8 cellular contexts compared by ENCODE assay signal in genomic region chr10:123154092-123154942, GRCh38. TPM values are rescaled to one million over a fixed set of nuclear protein-coding genes. Genes with fewer than 3 reads are reported as not detected.
DNase-seq lines count a peak whose midpoint lies in the region; TF ChIP-seq lines count a peak whose summit lies in the region.

Gene BUB3 (plus strand): TSS chr10:123154402. CDS start chr10:123154918, 516 bp downstream.

- H3K9me3 ChIP-seq in neuron (ENCODE audit: low read length) (no peaks in the 10 kb centered on the region), subcutaneous abdominal adipose tissue (ENCODE audit: control insufficient read depth in 5 of 5, low read length in 5 of 5) (no peaks in the 10 kb centered on the region)

- H3K36me3 ChIP-seq in neuron (ENCODE audit: insufficient read depth, low read length) (peaks cover 39% of the 10 kb centered on the region), subcutaneous abdominal adipose tissue (ENCODE audit: control insufficient read depth in 5 of 5, insufficient read depth in 5 of 5, low read length in 5 of 5) (peaks cover 16 to 24% (median 20%) of the 10 kb centered on the region in 5 donors)

- DNase-seq in GF-D8 (lab: John Stamatoyannopoulos, UW) (peak; percentile 98), HEK293T (ENCODE audit: extremely low spot score) (peak; percentile 97), MV-4-11 (lab: John Stamatoyannopoulos, UW) (peak; percentile 100), SK-MEL-5 (ENCODE audit: low read depth, low spot score) (peak; percentile 99), foreskin melanocyte (peak; percentile 100)
- peak; percentile 95 for DNase-seq in activated naive CD4-positive, alpha-beta T cell treated with Interleukin-2 at 50 U/mL for 16 hours

- H3K27ac ChIP-seq in subcutaneous abdominal adipose tissue (ENCODE audit: low read depth, low read length) = peak within 1 kb of the TSS; percentile 76

- H3K4me3 ChIP-seq in neuron (ENCODE audit: low read length) (peak within 1 kb of the TSS; percentile 95), subcutaneous abdominal adipose tissue (ENCODE audit: low read depth in 1 of 5, low read length in 5 of 5) (peak within 1 kb of the TSS; percentile 77 to 95 (median 91))

- POLR2A ChIA-PET in HEK293T (lab: Yijun Ruan, JAX) = interaction anchor here (0.5 to 1.2 kb wide), 29 partner anchors 9 to 325 kb away, joined by 3 to 22 read pairs (median 3); no protein-coding TSS in a partner anchor

- H3K27me3 ChIP-seq in neuron (ENCODE audit: insufficient read depth, low read length) = peaks cover 41% of the 10 kb centered on the region
- peaks cover 28 to 35% (median 31%) of the 10 kb centered on the region in 5 donors for H3K27me3 ChIP-seq in subcutaneous abdominal adipose tissue (ENCODE audit: control insufficient read depth in 5 of 5, insufficient read depth in 4 of 5, low read length in 5 of 5)

- H3K9ac ChIP-seq in subcutaneous abdominal adipose tissue (ENCODE audit: low read length in 5 of 5) = peak within 1 kb of the TSS; percentile 22 to 97 (median 87)

- in situ Hi-C loops in SK-MEL-5 (cut with HindIII; ENCODE audit: low pct_unique_long_range_greater_than_20kb, low sequenced_read_pairs) = no loop called here

- peaks cover 51% of the 10 kb centered on the region for H3K4me1 ChIP-seq in neuron (ENCODE audit: insufficient read depth, low read length)
- peaks cover 5 to 37% (median 35%) of the 10 kb centered on the region in 5 donors for H3K4me1 ChIP-seq in subcutaneous abdominal adipose tissue (ENCODE audit: control insufficient read depth in 5 of 5, insufficient read depth in 5 of 5, low read length in 5 of 5)

- CTCF ChIA-PET in HEK293T (lab: Yijun Ruan, JAX) = interaction anchor here (0.6 kb wide), 1 partner anchor 441 kb away, joined by 3 read pairs; no protein-coding TSS in a partner anchor

- H2AFZ ChIP-seq in neuron (ENCODE audit: low read depth, low read length) = peak within 1 kb of the TSS; percentile 57

TF ChIP-seq in HEK293T, 16 proteins besides CTCF, POLR2A, EP300 and RAD21:
- TF ChIP-seq TARDBP (IDR thresholded peaks at IDR 0.05) (no peak), ZNF384 (IDR thresholded peaks at IDR 0.05) (no peak), ARNT (IDR thresholded peaks at IDR 0.05) (no peak), CTBP1 (IDR thresholded peaks at IDR 0.05; ENCODE audit: borderline replicate concordance) (no peak), LEF1 (IDR thresholded peaks at IDR 0.05; ENCODE audit: borderline replicate concordance) (no peak), SP1 (IDR thresholded peaks at IDR 0.05) (no peak), FOXK2 (IDR thresholded peaks at IDR 0.05) (no peak), PKNOX1 (IDR thresholded peaks at IDR 0.05) (peak; percentile 99), FOXA1 (IDR thresholded peaks at IDR 0.05) (no peak), NFRKB (IDR thresholded peaks at IDR 0.05) (no peak), HDGF (IDR thresholded peaks at IDR 0.05; ENCODE audit: borderline replicate concordance) (no peak), SUZ12 (IDR thresholded peaks at IDR 0.05) (peak; percentile 97), FOXM1 (IDR thresholded peaks at IDR 0.05; ENCODE audit: borderline replicate concordance) (peak; percentile 73), BHLHE40 (IDR thresholded peaks at IDR 0.05; ENCODE audit: borderline replicate concordance) (no peak), L3MBTL2 (conservative IDR thresholded peaks at IDR 0.05) (no peak), ELF4 (IDR thresholded peaks at IDR 0.05) (peak; percentile 74)

RNA-seq across cellular contexts. Expression of gene BUB3, which starts in this region (rescaled TPM):
- 169 and 180 TPM in 2 replicates for total RNA-seq in SK-MEL-5 (2014; rRNA removed; shearing (Covaris generic))
- polyA plus RNA-seq in SK-MEL-5 (2015; cell fraction: cytosol; rRNA removed) = 105 and 140 TPM in 2 replicates
- polyA plus RNA-seq in SK-MEL-5 (2015; cell fraction: nucleus; rRNA removed) = 294 and 309 TPM in 2 replicates

Comparison
In these comparisons a context has a peak if more than half of its experiments do, and no peak if none do; other contexts are left out.
1. Peak in every context shown above with its lines: DNase-seq, H3K4me3 ChIP-seq and H3K27ac ChIP-seq.